ENCODE assay signal across 29 cellular contexts in the genomic region with DNA sequence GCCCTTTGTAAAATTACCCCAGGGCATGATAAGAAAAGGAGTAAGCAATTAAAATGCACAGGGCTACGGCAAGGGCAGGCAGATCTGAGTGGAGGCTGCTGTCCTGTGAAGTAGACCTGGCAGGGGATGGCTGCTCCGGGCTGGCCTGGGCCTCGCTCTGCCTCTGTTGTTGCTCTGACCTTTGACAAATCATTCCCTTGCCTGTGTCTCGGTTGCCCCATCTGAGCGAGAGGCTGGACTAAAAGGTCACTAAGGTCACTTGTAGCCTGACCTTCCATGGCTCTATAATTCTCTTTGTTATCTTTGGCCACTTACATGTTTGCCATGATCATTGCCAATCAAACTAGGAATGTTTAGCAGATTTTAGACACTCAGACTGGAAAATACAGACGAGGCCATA.
A peak's percentile ranks its signal among the peaks of the same experiment; 100 is the strongest.
DNase-seq lines count a peak whose midpoint lies in the region; ATAC-seq, FAIRE-seq and TF ChIP-seq lines count a peak whose summit lies in the region.
"Had no signal": no experiment of that assay in that cellular context is flagged by ENCODE, and none has a peak within 500 bp of the region (broad histone marks: within the 10 kb centered on the region; RNA-seq: fewer than 3 reads in every experiment).

No MANE protein-coding gene starts in this region.

- H3K36me3 Mint-ChIP-seq in neural progenitor cell, result peaks cover 1% of the 10 kb centered on the region
- H3K36me3 Mint-ChIP-seq: activated naive CD4-positive, alpha-beta T cell treated with anti-CD3 and anti-CD28 coated beads, Interleukin-2, amount 10 ng/mL, durations not matched to agents 7 days and 5 days; immature natural killer cell had no signal

- H3K4me3 ChIP-seq in kidney (ENCODE audit: low read length in 2 of 2), result no peak overlapping the region
- no peak overlapping the region for H3K4me3 ChIP-seq in neural progenitor cell
- H3K4me3 ChIP-seq in vagina, result no peak overlapping the region
- no peak overlapping the region for H3K4me3 ChIP-seq in smooth muscle cell
- H3K4me3 ChIP-seq: adrenal gland, BLaER1, body of pancreas, psoas muscle, SJSA1, thoracic aorta had no signal

- ATAC-seq in GM21528 (IDR thresholded peaks at IDR 0.05; ENCODE audit: low FRiP score, unreplicated experiment), result no peak
- ATAC-seq: activated T-helper 17 cell treated with anti-CD3 and anti-CD28 coated beads, Interleukin-2, amount 50 U/mL, for 72 hours; body of pancreas; left colon; psoas muscle; stimulated activated naive CD8-positive, alpha-beta T cell treated with anti-CD3 and anti-CD28 coated beads, Interleukin-15, Interleukin-2, amounts not matched to agents 100 U/mL and 50 U/mL, for 24 hours had no signal

- H2AFZ ChIP-seq in neural progenitor cell (replicated peaks) (no peak overlapping the region), smooth muscle cell (ENCODE audit: low read depth) (no peak overlapping the region)

- H3K27me3 Mint-ChIP-seq in neural progenitor cell (ENCODE audit: insufficient read depth, low read depth), result peaks cover 2% of the 10 kb centered on the region

- WGBS in smooth muscle cell (ENCODE audit: low lambda C conversion rate), result 86% methylated on average over 6 of the region's 6 CpGs

- FAIRE-seq in kidney (lab: Jason Lieb, UNC), result no peak
- FAIRE-seq: endothelial cell of umbilical vein, GM12892 had no signal

- H3K9me3 ChIP-seq in kidney (ENCODE audit: control insufficient read depth in 1 of 2, low read length in 2 of 2), result no peaks in the 10 kb centered on the region
- no peaks in the 10 kb centered on the region for H3K9me3 ChIP-seq in neural progenitor cell (ENCODE audit: low read depth)
- H3K9me3 ChIP-seq in vagina, result no peaks in the 10 kb centered on the region
- H3K9me3 ChIP-seq in smooth muscle cell (replicated peaks; ENCODE audit: low read depth), result no peaks in the 10 kb centered on the region
- H3K9me3 ChIP-seq: adrenal gland, BLaER1, body of pancreas, psoas muscle, SJSA1, thoracic aorta had no signal

- H3K9me3 Mint-ChIP-seq in neural progenitor cell, result no peaks in the 10 kb centered on the region
- H3K9me3 Mint-ChIP-seq: activated naive CD4-positive, alpha-beta T cell treated with anti-CD3 and anti-CD28 coated beads, Interleukin-2, amount 10 ng/mL, durations not matched to agents 7 days and 5 days; activated T-helper 17 cell treated with anti-CD3 and anti-CD28 coated beads, Interleukin-2, amount 50 U/mL, for 72 hours; H9; immature natural killer cell had no signal

- peak overlapping the region; percentile 99 for H3K27ac Mint-ChIP-seq in neural progenitor cell
- H3K27ac Mint-ChIP-seq: activated naive CD4-positive, alpha-beta T cell treated with anti-CD3 and anti-CD28 coated beads, Interleukin-2, amount 10 ng/mL, durations not matched to agents 7 days and 5 days; activated T-helper 17 cell treated with anti-CD3 and anti-CD28 coated beads, Interleukin-2, amount 50 U/mL, for 72 hours; immature natural killer cell had no signal

- H4K20me1 ChIP-seq in neural progenitor cell (ENCODE audit: low read depth) (peaks cover 4% of the 10 kb centered on the region), smooth muscle cell (ENCODE audit: low read depth) (peaks cover 41% of the 10 kb centered on the region)

- H3K79me2 ChIP-seq in neural progenitor cell (ENCODE audit: low read depth) (no peaks in the 10 kb centered on the region), smooth muscle cell (ENCODE audit: low read depth) (no peaks in the 10 kb centered on the region)

- H3K9ac ChIP-seq in kidney (ENCODE audit: low read length in 2 of 2) (no peak overlapping the region), neural progenitor cell (no peak overlapping the region), smooth muscle cell (ENCODE audit: low read depth) (no peak overlapping the region)
- H3K9ac ChIP-seq: BLaER1 had no signal

- intact Hi-C loops in kidney (cut with DNase I) (no loop called here), vagina (cut with DNase I) (no loop called here)

- TF ChIP-seq POLR2A in vagina (IDR thresholded peaks at IDR 0.05), result no peak

- H3K27ac ChIP-seq in angular gyrus (ENCODE audit: low read depth, low read length), result peak overlapping the region; percentile 74
- no peak overlapping the region for H3K27ac ChIP-seq in kidney (ENCODE audit: low read depth in 2 of 2, low read length in 2 of 2)
- H3K27ac ChIP-seq in neural progenitor cell, result no peak overlapping the region
- H3K27ac ChIP-seq in vagina, result peak overlapping the region; percentile 7
- H3K27ac ChIP-seq in smooth muscle cell (ENCODE audit: low read depth), result no peak overlapping the region
- H3K27ac ChIP-seq: BLaER1, psoas muscle, SJSA1, thoracic aorta, VCaP had no signal

- peaks cover 4% of the 10 kb centered on the region in 2 donors for H3K4me1 ChIP-seq in kidney (ENCODE audit: control insufficient read depth in 1 of 2, insufficient read depth in 1 of 2, low read depth in 1 of 2, low read length in 2 of 2)
- peaks cover 41% of the 10 kb centered on the region for H3K4me1 ChIP-seq in neural progenitor cell
- H3K4me1 ChIP-seq in vagina, result peaks cover 42% of the 10 kb centered on the region
- H3K4me1 ChIP-seq in smooth muscle cell (ENCODE audit: low read depth), result peaks cover 11% of the 10 kb centered on the region
- H3K4me1 ChIP-seq: SJSA1 had no signal

- peaks cover 86% of the 10 kb centered on the region for H3K4me1 Mint-ChIP-seq in neural progenitor cell
- H3K4me1 Mint-ChIP-seq: activated T-helper 17 cell treated with anti-CD3 and anti-CD28 coated beads, Interleukin-2, amount 50 U/mL, for 72 hours had no signal

- H3K36me3 ChIP-seq in kidney (ENCODE audit: control insufficient read depth in 1 of 2, insufficient read depth in 2 of 2, low read length in 2 of 2) (no peaks in the 10 kb centered on the region), neural progenitor cell (no peaks in the 10 kb centered on the region), vagina (no peaks in the 10 kb centered on the region), smooth muscle cell (ENCODE audit: low read depth) (no peaks in the 10 kb centered on the region)
- H3K36me3 ChIP-seq: adrenal gland, BLaER1, SJSA1, thoracic aorta had no signal

- H3K4me3 Mint-ChIP-seq in neural progenitor cell, result peak overlapping the region; percentile 38
- H3K4me3 Mint-ChIP-seq: activated naive CD4-positive, alpha-beta T cell treated with anti-CD3 and anti-CD28 coated beads, Interleukin-2, amount 10 ng/mL, durations not matched to agents 7 days and 5 days; activated T-helper 17 cell treated with anti-CD3 and anti-CD28 coated beads, Interleukin-2, amount 50 U/mL, for 72 hours; H9; immature natural killer cell had no signal

- peak; percentile 61 for DNase-seq in kidney
- DNase-seq in neural progenitor cell (ENCODE audit: low spot score), result no peak
- DNase-seq in vagina (ENCODE audit: extremely low spot score in 2 of 2), result no peak
- no peak for DNase-seq in smooth muscle cell (lab: John Stamatoyannopoulos, UW; ENCODE audit: unreplicated experiment)
- no peak for DNase-seq in DMS53 (lab: John Stamatoyannopoulos, UW)
- DNase-seq: activated CD4-positive, alpha-beta T cell treated with anti-CD3 and anti-CD28 coated beads for 48 hours; activated naive CD4-positive, alpha-beta T cell treated with anti-CD3 and anti-CD28 coated beads, Interleukin-2, amount 10 ng/mL, durations not matched to agents 7 days and 5 days; body of pancreas; cerebellar nuclear complex; H9; immature natural killer cell; left colon; mesenchymal stem cell; NCI-H1694; NCI-H446 treated with DMSO at 0.1 percent for 48 hours; RPMI8226; stimulated activated naive CD8-positive, alpha-beta T cell treated with anti-CD3 and anti-CD28 coated beads, Interleukin-15, Interleukin-2, amounts not matched to agents 100 U/mL and 50 U/mL, for 24 hours; T-helper 9 cell had no signal

- H3F3A ChIP-seq in neural progenitor cell (ENCODE audit: low read depth) (no peaks in the 10 kb centered on the region), smooth muscle cell (ENCODE audit: low read depth) (no peaks in the 10 kb centered on the region)

- H3K27me3 ChIP-seq in neural progenitor cell, result no peaks in the 10 kb centered on the region
- H3K27me3 ChIP-seq in vagina, result no peaks in the 10 kb centered on the region
- H3K27me3 ChIP-seq in smooth muscle cell (ENCODE audit: low read depth), result no peaks in the 10 kb centered on the region
- H3K27me3 ChIP-seq: adrenal gland, body of pancreas, SJSA1 had no signal

- peak overlapping the region; percentile 16 for H3K4me2 ChIP-seq in neural progenitor cell
- no peak overlapping the region for H3K4me2 ChIP-seq in smooth muscle cell

- TF ChIP-seq CTCF in kidney (IDR thresholded peaks at IDR 0.05; ENCODE audit: borderline replicate concordance, extremely low read depth, insufficient read depth), result no peak
- no peak for TF ChIP-seq CTCF in neural progenitor cell (IDR thresholded peaks at IDR 0.05)
- TF ChIP-seq CTCF in vagina (IDR thresholded peaks at IDR 0.05), result no peak
- TF ChIP-seq CTCF in smooth muscle cell (IDR thresholded peaks at IDR 0.05; ENCODE audit: borderline replicate concordance, insufficient read depth, poor library complexity, severe bottlenecking), result no peak

Comparison
In these comparisons a context has a peak if more than half of its experiments do, and no peak if none do; other contexts are left out.
1. H3K27ac ChIP-seq: peak in angular gyrus (single experiment) and vagina (single experiment); none in kidney (0 of 2), neural progenitor cell (single experiment) and smooth muscle cell (single experiment).